ENCODE assay signal across 21 cellular contexts in the genomic region with DNA sequence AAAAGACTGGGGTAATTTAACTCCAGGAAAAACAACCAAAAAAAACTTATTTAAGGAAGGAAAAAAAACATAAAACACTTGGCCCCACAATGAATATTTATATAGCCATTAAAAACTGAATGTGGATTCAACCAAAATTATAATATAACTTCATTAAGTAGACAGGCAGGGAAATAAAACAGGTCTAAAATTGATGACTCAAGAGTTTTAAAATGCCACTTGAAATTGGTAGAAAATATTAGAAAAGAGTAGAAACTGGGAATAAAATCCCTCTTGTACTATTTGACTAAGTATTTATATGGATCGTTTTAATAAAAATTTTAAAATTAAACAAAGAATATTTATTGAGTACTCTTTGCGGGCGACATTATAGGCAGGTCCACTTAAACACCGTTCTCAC.
"Had no signal": no experiment of that assay in that cellular context is flagged by ENCODE, and none has a peak within 500 bp of the region (broad histone marks: within the 10 kb centered on the region; RNA-seq: fewer than 3 reads in every experiment).

No MANE protein-coding gene starts in this region.

- FAIRE-seq: astrocyte had no signal

- DNase-seq: activated CD4-positive, alpha-beta memory T cell treated with anti-CD3 and anti-CD28 coated beads for 36 hours; activated CD4-positive, alpha-beta T cell treated with anti-CD3 and anti-CD28 coated beads, Interleukin-2, amount 10 ng/mL, durations not matched to agents 7 days and 5 days; activated CD4-positive, CD25-positive, alpha-beta regulatory T cell; activated CD8-positive, alpha-beta memory T cell treated with anti-CD3 and anti-CD28 coated beads for 24 hours; activated gamma-delta T cell; activated naive CD4-positive, alpha-beta T cell treated with anti-CD3 and anti-CD28 coated beads for 36 hours; activated T-cell treated with anti-CD3 and anti-CD28 coated beads, Interleukin-2, amount 50 U/mL, for 4 hours; amygdala; MG63; NCI-H1092 treated with DMSO at 0.1 percent for 48 hours; NCI-H1417 treated with DMSO at 0.1 percent for 48 hours; NCI-H1694; NCI-H2029 treated with DMSO at 0.1 percent for 48 hours; NCI-H345; NCI-H510A; NCI-H526 treated with DMSO at 0.1 percent for 48 hours; SIG-M5; T-cell had no signal

- H3K36me3 ChIP-seq: MG63 had no signal

- ATAC-seq: activated T-cell treated with anti-CD3 and anti-CD28 coated beads, Interleukin-2, amount 50 U/mL, for 4 hours; activated T-helper 17 cell treated with anti-CD3 and anti-CD28 coated beads, Interleukin-2, amount 50 U/mL, for 72 hours had no signal

- H3K9me3 ChIP-seq: MG63 had no signal

- H3K27ac ChIP-seq: VCaP had no signal

- H3K4me3 ChIP-seq: MG63 had no signal
